ENCODE assay signal across 19 cellular contexts in genomic region chr3:55305714-55306485, GRCh38.
A peak's percentile ranks its signal among the peaks of the same experiment; 100 is the strongest.
DNase-seq lines count a peak whose midpoint lies in the region; ATAC-seq, FAIRE-seq and TF ChIP-seq lines count a peak whose summit lies in the region.
"Had no signal": no experiment of that assay in that cellular context is flagged by ENCODE, and none has a peak within 500 bp of the region (broad histone marks: within the 10 kb centered on the region; RNA-seq: fewer than 3 reads in every experiment).

No MANE protein-coding gene starts in this region.

- no peak overlapping the region for H3K4me3 Mint-ChIP-seq in activated CD4-positive, alpha-beta T cell treated with anti-CD3 and anti-CD28 coated beads, Interleukin-2, amount 10 ng/mL, durations not matched to agents 7 days and 5 days
- H3K4me3 Mint-ChIP-seq: activated naive CD4-positive, alpha-beta T cell treated with anti-CD3 and anti-CD28 coated beads, Interleukin-2, amount 10 ng/mL, durations not matched to agents 7 days and 5 days; CD4-positive, alpha-beta memory T cell; naive thymus-derived CD4-positive, alpha-beta T cell had no signal

- H3K27ac ChIP-seq in A673 (ENCODE audit: low read depth, low read length, poor library complexity, severe bottlenecking), result no peak overlapping the region
- H3K27ac ChIP-seq in spleen, result no peak overlapping the region
- H3K27ac ChIP-seq: ovary, right lobe of liver had no signal

- DNase-seq in AG08395 (ENCODE audit: low spot score) (peak; percentile 56), GM03348 (ENCODE audit: low spot score) (peak; percentile 48), fibroblast of peridontal ligament (ENCODE audit: extremely low read depth) (peak; percentile 75), omental fat pad (ENCODE audit: low spot score) (peak; percentile 36), A673 (ENCODE audit: low spot score) (no peak), spleen (no peak), D721Med (ENCODE audit: insufficient read length, low spot score) (no peak)
- DNase-seq in activated CD4-positive, alpha-beta T cell treated with anti-CD3 and anti-CD28 coated beads, Interleukin-2, amount 10 ng/mL, durations not matched to agents 7 days and 5 days, result no peak
- DNase-seq: activated naive CD4-positive, alpha-beta T cell treated with anti-CD3 and anti-CD28 coated beads, Interleukin-2, amount 10 ng/mL, durations not matched to agents 7 days and 5 days; CD4-positive, alpha-beta memory T cell; dermis blood vessel endothelial cell; GF-D8; naive thymus-derived CD4-positive, alpha-beta T cell; NCI-H1694 treated with DMSO at 0.1 percent for 48 hours; NCI-H774; OCI-M1; right lobe of liver had no signal

- no peaks in the 10 kb centered on the region for H3K36me3 ChIP-seq in A673 (ENCODE audit: insufficient read depth, low read length, poor library complexity, severe bottlenecking)
- H3K36me3 ChIP-seq in spleen, result no peaks in the 10 kb centered on the region
- H3K36me3 ChIP-seq: ovary, right lobe of liver had no signal

- ATAC-seq in omental fat pad (ENCODE audit: low FRiP score), result peak; percentile 65
- ATAC-seq: activated CD4-positive, CD25-positive, alpha-beta regulatory T cell treated with anti-CD3 and anti-CD28 coated beads, Interleukin-2, amount 50 U/mL, for 24 hours; naive thymus-derived CD4-positive, alpha-beta T cell; right lobe of liver had no signal

- no peak for TF ChIP-seq POLR2A in spleen (IDR thresholded peaks at IDR 0.05)

- POLR2A ChIA-PET in A673 (lab: Charles Lee; ENCODE audit: low non-redundant PET), result no interaction called here
- POLR2A ChIA-PET in activated CD4-positive, alpha-beta T cell treated with anti-CD3 and anti-CD28 coated beads, Interleukin-2, amount 10 ng/mL, durations not matched to agents 7 days and 5 days (lab: Charles Lee), result no interaction called here

- no peak for FAIRE-seq in D721Med (lab: Jason Lieb, UNC)

- no peaks in the 10 kb centered on the region for H3K4me1 ChIP-seq in A673 (ENCODE audit: insufficient read depth, low read length, poor library complexity, severe bottlenecking)
- H3K4me1 ChIP-seq in spleen, result no peaks in the 10 kb centered on the region
- H3K4me1 ChIP-seq: right lobe of liver had no signal

- intact Hi-C loops in A673 (cut with micrococcal nuclease; ENCODE audit: unreplicated experiment) (no loop called here), spleen (cut with DNase I; ENCODE audit: low total_unique reads) (no loop called here)

- H3K4me3 ChIP-seq in A673 (ENCODE audit: low read depth, low read length, poor library complexity, severe bottlenecking), result no peak overlapping the region
- no peak overlapping the region for H3K4me3 ChIP-seq in spleen
- H3K4me3 ChIP-seq: ovary, right lobe of liver had no signal

- H3K27me3 ChIP-seq in A673 (replicated peaks; ENCODE audit: insufficient read depth, low read depth, low read length, poor library complexity) (no peaks in the 10 kb centered on the region), spleen (replicated peaks in 1 of 7) (no peaks in the 10 kb centered on the region)
- H3K27me3 ChIP-seq: ovary, right lobe of liver had no signal

- H3K9me3 ChIP-seq in A673 (ENCODE audit: low read depth, low read length, poor library complexity, severe bottlenecking) (no peaks in the 10 kb centered on the region), spleen (no peaks in the 10 kb centered on the region)
- H3K9me3 ChIP-seq: ovary, right lobe of liver had no signal

- BruUV-seq in A673 (replicated peaks; lab: Mats Ljungman, UMichigan), result no TSS peak

- no peaks in the 10 kb centered on the region for H3K9me3 Mint-ChIP-seq in activated CD4-positive, alpha-beta T cell treated with anti-CD3 and anti-CD28 coated beads, Interleukin-2, amount 10 ng/mL, durations not matched to agents 7 days and 5 days
- H3K9me3 Mint-ChIP-seq: activated naive CD4-positive, alpha-beta T cell treated with anti-CD3 and anti-CD28 coated beads, Interleukin-2, amount 10 ng/mL, durations not matched to agents 7 days and 5 days had no signal

- H3K4me1 Mint-ChIP-seq in activated CD4-positive, alpha-beta T cell treated with anti-CD3 and anti-CD28 coated beads, Interleukin-2, amount 10 ng/mL, durations not matched to agents 7 days and 5 days, result no peaks in the 10 kb centered on the region
- H3K4me1 Mint-ChIP-seq: activated naive CD4-positive, alpha-beta T cell treated with anti-CD3 and anti-CD28 coated beads, Interleukin-2, amount 10 ng/mL, durations not matched to agents 7 days and 5 days; CD4-positive, alpha-beta memory T cell; naive thymus-derived CD4-positive, alpha-beta T cell had no signal

- no peak overlapping the region for H3K27ac Mint-ChIP-seq in activated CD4-positive, alpha-beta T cell treated with anti-CD3 and anti-CD28 coated beads, Interleukin-2, amount 10 ng/mL, durations not matched to agents 7 days and 5 days
- H3K27ac Mint-ChIP-seq: activated naive CD4-positive, alpha-beta T cell treated with anti-CD3 and anti-CD28 coated beads, Interleukin-2, amount 10 ng/mL, durations not matched to agents 7 days and 5 days; CD4-positive, alpha-beta memory T cell; naive thymus-derived CD4-positive, alpha-beta T cell had no signal

- TF ChIP-seq CTCF in omental fat pad (IDR thresholded peaks at IDR 0.05) (no peak), A673 (conservative IDR thresholded peaks at IDR 0.05; ENCODE audit: low read depth, low read length) (no peak), spleen (IDR thresholded peaks at IDR 0.05 in 8 of 11, conservative IDR thresholded peaks at IDR 0.05 in 3 of 11) (no peak), D721Med (IDR thresholded peaks at IDR 0.05; ENCODE audit: insufficient read depth, missing control alignments) (no peak)

- H3K36me3 Mint-ChIP-seq in activated CD4-positive, alpha-beta T cell treated with anti-CD3 and anti-CD28 coated beads, Interleukin-2, amount 10 ng/mL, durations not matched to agents 7 days and 5 days (ENCODE audit: low read depth), result no peaks in the 10 kb centered on the region
- H3K36me3 Mint-ChIP-seq: activated naive CD4-positive, alpha-beta T cell treated with anti-CD3 and anti-CD28 coated beads, Interleukin-2, amount 10 ng/mL, durations not matched to agents 7 days and 5 days; CD4-positive, alpha-beta memory T cell had no signal

- CTCF ChIA-PET in A673 (lab: Charles Lee), result no interaction called here
- CTCF ChIA-PET in activated CD4-positive, alpha-beta T cell treated with anti-CD3 and anti-CD28 coated beads, Interleukin-2, amount 10 ng/mL, durations not matched to agents 7 days and 5 days (lab: Charles Lee), result no interaction called here

- WGBS in spleen, 5 donors, result 65 to 79% (median 75%) methylated on average over 5 of the region's 5 CpGs

- H3K27me3 Mint-ChIP-seq in activated CD4-positive, alpha-beta T cell treated with anti-CD3 and anti-CD28 coated beads, Interleukin-2, amount 10 ng/mL, durations not matched to agents 7 days and 5 days, result no peaks in the 10 kb centered on the region
- H3K27me3 Mint-ChIP-seq: activated naive CD4-positive, alpha-beta T cell treated with anti-CD3 and anti-CD28 coated beads, Interleukin-2, amount 10 ng/mL, durations not matched to agents 7 days and 5 days; CD4-positive, alpha-beta memory T cell had no signal

Comparison
In these comparisons a context has a peak if more than half of its experiments do, and no peak if none do; other contexts are left out.
1. DNase-seq: peak in AG08395 (single experiment), GM03348 (single experiment), fibroblast of peridontal ligament (single experiment) and omental fat pad (single experiment); none in A673 (single experiment), spleen (single experiment), D721Med (single experiment) and activated CD4-positive, alpha-beta T cell treated with anti-CD3 and anti-CD28 coated beads, Interleukin-2, amount 10 ng/mL, durations not matched to agents 7 days and 5 days (single experiment).